In genomic region chr6:15691250-15691869, GRCh38 we compare ENCODE assay signal across 8 cellular contexts. TPM values are rescaled to one million over a fixed set of nuclear protein-coding genes. Genes with fewer than 3 reads are reported as not detected.
DNase-seq lines count a peak whose midpoint lies in the region; ATAC-seq and TF ChIP-seq lines count a peak whose summit lies in the region.

No MANE protein-coding gene starts in this region.

- peak overlapping the region; percentile 62; the same call in 1 of the 2 replicates for H2AFZ ChIP-seq in Karpas-422 (ENCODE audit: low read length)
- H2AFZ ChIP-seq in fibroblast of lung (ENCODE audit: low read length), result peak overlapping the region; percentile 95
- no peak overlapping the region for H2AFZ ChIP-seq in neural cell (ENCODE audit: low read depth, low read length)

- H3K4me3 ChIP-seq in Karpas-422 (ENCODE audit: low read length), result peak overlapping the region; percentile 51
- peak overlapping the region; percentile 37 to 64 for H3K4me3 ChIP-seq in Panc1 (ENCODE audit: low read depth in 2 of 2, low read length in 2 of 2)
- H3K4me3 ChIP-seq in fibroblast of lung (replicated peaks in 1 of 4; ENCODE audit: control extremely low read depth in 1 of 4, insufficient read depth in 1 of 4, low read depth in 3 of 4, low read length in 4 of 4), result peak overlapping the region; percentile 50 to 69 (median 55)
- no peak overlapping the region for H3K4me3 ChIP-seq in neural cell (ENCODE audit: low read length)

- CTCF ChIA-PET in Panc1 (lab: Charles Lee), result interaction anchor here (0.5 to 1.7 kb wide), 9 partner anchors 202 to 1126 kb away, joined by 3 to 29 read pairs (median 3); partner anchors contain the start of gene MYLIP

- H3F3A ChIP-seq in neural cell (ENCODE audit: insufficient read depth, low read length, poor library complexity, severe bottlenecking), result no peaks in the 10 kb centered on the region

- H3K4me1 ChIP-seq in Karpas-422 (ENCODE audit: low read length) (peaks cover 12% of the 10 kb centered on the region), Panc1 (ENCODE audit: control insufficient read depth, insufficient read depth, low read length) (peaks cover 3% of the 10 kb centered on the region; the same call in 1 of the 2 replicates), fibroblast of lung (ENCODE audit: control insufficient read depth, extremely low read depth, insufficient read depth, low read length) (peaks cover 4% of the 10 kb centered on the region)

- peak overlapping the region; percentile 58 for H3K9ac ChIP-seq in Karpas-422 (ENCODE audit: low read length)
- peak overlapping the region; percentile 4 for H3K9ac ChIP-seq in fibroblast of lung (ENCODE audit: insufficient read depth, low read length)
- no peak overlapping the region for H3K9ac ChIP-seq in neural cell (ENCODE audit: low read length)

- TF ChIP-seq CTCF in Panc1 (IDR thresholded peaks at IDR 0.05) (peak; percentile 100), fibroblast of lung (conservative IDR thresholded peaks at IDR 0.05 in 1 of 2, IDR thresholded peaks at IDR 0.05 in 1 of 2; ENCODE audit: low read depth in 1 of 2, low read length in 2 of 2) (peak; percentile 100), neural cell (IDR thresholded peaks at IDR 0.05; ENCODE audit: poor library complexity, severe bottlenecking) (peak; percentile 100)

- H3K27ac ChIP-seq in Karpas-422 (ENCODE audit: low read length) (no peak overlapping the region), Panc1 (ENCODE audit: low read length) (peak overlapping the region; percentile 58; the same call in 1 of the 2 replicates), fibroblast of lung (ENCODE audit: insufficient read depth, low read length) (no peak overlapping the region), neural cell (ENCODE audit: low read length) (no peak overlapping the region)

- intact Hi-C loops in Panc1 (cut with micrococcal nuclease; ENCODE audit: unreplicated experiment), result loop anchor here (1.0 kb wide), 3 partner anchors 437 to 515 kb away; no protein-coding TSS in a partner anchor

- H3K4me1 Mint-ChIP-seq in activated T-cell treated with anti-CD3 and anti-CD28 coated beads, Interleukin-2, amount 50 U/mL, for 4 hours (ENCODE audit: low read depth), result peaks cover 8% of the 10 kb centered on the region

- H3K79me2 ChIP-seq in Karpas-422 (ENCODE audit: low read length) (no peaks in the 10 kb centered on the region), fibroblast of lung (ENCODE audit: control insufficient read depth, insufficient read depth, low read length) (no peaks in the 10 kb centered on the region), neural cell (replicated peaks; ENCODE audit: insufficient read depth, low read length) (no peaks in the 10 kb centered on the region)

- no peaks in the 10 kb centered on the region for H3K9me2 ChIP-seq in Karpas-422 (replicated peaks; ENCODE audit: insufficient read depth, low read length)
- no peaks in the 10 kb centered on the region for H3K9me2 ChIP-seq in neural cell (ENCODE audit: insufficient read depth, low read length)

- no peaks in the 10 kb centered on the region for H3K36me3 Mint-ChIP-seq in activated T-cell treated with anti-CD3 and anti-CD28 coated beads, Interleukin-2, amount 50 U/mL, for 4 hours (ENCODE audit: insufficient read depth)

- peak overlapping the region; percentile 80 for H3K4me2 ChIP-seq in Karpas-422 (ENCODE audit: low read depth, low read length, poor library complexity, severe bottlenecking)
- peak overlapping the region; percentile 95 for H3K4me2 ChIP-seq in fibroblast of lung (ENCODE audit: extremely low read depth, insufficient read depth, low read length)
- no peak overlapping the region for H3K4me2 ChIP-seq in neural cell (ENCODE audit: low read length)

- in situ Hi-C loops in Panc1 (cut with HindIII; ENCODE audit: low pct_unique_long_range_greater_than_20kb, low sequenced_read_pairs), result no loop called here

- peak; percentile 100 for TF ChIP-seq RAD21 in neural cell (conservative IDR thresholded peaks at IDR 0.05)

- POLR2A ChIA-PET in Panc1 (lab: Charles Lee), result no interaction called here

- no TSS peak for BruUV-seq in Panc1 (replicated peaks; lab: Mats Ljungman, UMichigan)

- no peaks in the 10 kb centered on the region for H3K9me3 Mint-ChIP-seq in activated T-cell treated with anti-CD3 and anti-CD28 coated beads, Interleukin-2, amount 50 U/mL, for 4 hours

- H3K9me3 ChIP-seq in Karpas-422 (ENCODE audit: low read length), result no peaks in the 10 kb centered on the region
- H3K9me3 ChIP-seq in Panc1 (ENCODE audit: control insufficient read depth, insufficient read depth, low read depth, low read length), result no peaks in the 10 kb centered on the region
- no peaks in the 10 kb centered on the region for H3K9me3 ChIP-seq in fibroblast of lung (ENCODE audit: control insufficient read depth, insufficient read depth, low read depth, low read length)
- no peaks in the 10 kb centered on the region for H3K9me3 ChIP-seq in neural cell (ENCODE audit: low read length)

- H3K27me3 ChIP-seq in Karpas-422 (ENCODE audit: low read length), result no peaks in the 10 kb centered on the region
- H3K27me3 ChIP-seq in Panc1 (ENCODE audit: control insufficient read depth, insufficient read depth, low read length), result peaks cover under 1% of the 10 kb centered on the region; the same call in 1 of the 2 replicates
- H3K27me3 ChIP-seq in fibroblast of lung (ENCODE audit: control insufficient read depth, insufficient read depth, low read length), result no peaks in the 10 kb centered on the region
- H3K27me3 ChIP-seq in neural cell (ENCODE audit: insufficient read depth, low read depth, low read length), result no peaks in the 10 kb centered on the region

- no peak overlapping the region for H3K4me3 Mint-ChIP-seq in activated T-cell treated with anti-CD3 and anti-CD28 coated beads, Interleukin-2, amount 50 U/mL, for 4 hours

- peak; percentile 95 for DNase-seq in DMS53 (lab: John Stamatoyannopoulos, UW)
- DNase-seq in Karpas-422, result peak; percentile 94
- DNase-seq in Panc1 (ENCODE audit: low read depth, low spot score), result peak; percentile 75
- DNase-seq in activated T-cell treated with anti-CD3 and anti-CD28 coated beads, Interleukin-2, amount 50 U/mL, for 4 hours, result peak; percentile 71
- peak; percentile 75 to 89 for DNase-seq in fibroblast of lung (ENCODE audit: low read depth in 2 of 2)
- DNase-seq in stimulated activated naive CD8-positive, alpha-beta T cell treated with anti-CD3 and anti-CD28 coated beads, Interleukin-15, Interleukin-2, amounts not matched to agents 100 U/mL and 50 U/mL, for 24 hours, result peak; percentile 79

- H4K20me1 ChIP-seq in Karpas-422 (ENCODE audit: insufficient read depth, low read depth, low read length), result no peaks in the 10 kb centered on the region
- H4K20me1 ChIP-seq in fibroblast of lung (ENCODE audit: control insufficient read depth, extremely low read depth, insufficient read depth, low read length), result no peaks in the 10 kb centered on the region
- no peaks in the 10 kb centered on the region for H4K20me1 ChIP-seq in neural cell (ENCODE audit: insufficient read depth)

- no peak for TF ChIP-seq EP300 in neural cell (conservative IDR thresholded peaks at IDR 0.05; ENCODE audit: poor library complexity, severe bottlenecking)

- ATAC-seq in GM21737 (IDR thresholded peaks at IDR 0.05; ENCODE audit: unreplicated experiment) (peak; percentile 97), Panc1 (peak; percentile 100)
- peak; percentile 98 to 99 for ATAC-seq in activated T-cell treated with anti-CD3 and anti-CD28 coated beads, Interleukin-2, amount 50 U/mL, for 4 hours
- ATAC-seq in stimulated activated naive CD8-positive, alpha-beta T cell treated with anti-CD3 and anti-CD28 coated beads, Interleukin-15, Interleukin-2, amounts not matched to agents 100 U/mL and 50 U/mL, for 24 hours, result peak; percentile 96

- H3K36me3 ChIP-seq in Karpas-422 (ENCODE audit: insufficient read depth, low read length), result no peaks in the 10 kb centered on the region
- no peaks in the 10 kb centered on the region for H3K36me3 ChIP-seq in Panc1 (ENCODE audit: control insufficient read depth, insufficient read depth, low read length)
- H3K36me3 ChIP-seq in fibroblast of lung (ENCODE audit: control insufficient read depth, insufficient read depth, low read length), result no peaks in the 10 kb centered on the region
- H3K36me3 ChIP-seq in neural cell (ENCODE audit: insufficient read depth, low read length), result no peaks in the 10 kb centered on the region

- peaks cover 10% of the 10 kb centered on the region for H3K27me3 Mint-ChIP-seq in activated T-cell treated with anti-CD3 and anti-CD28 coated beads, Interleukin-2, amount 50 U/mL, for 4 hours (ENCODE audit: low read depth)

TF ChIP-seq in neural cell, 6 proteins besides CTCF, POLR2A, EP300 and RAD21 (continues in another document):
- TF ChIP-seq EZH2 (IDR thresholded peaks at IDR 0.05; ENCODE audit: borderline replicate concordance, insufficient read depth, low read length, poor library complexity, severe bottlenecking), result no peak

RNA-seq across cellular contexts. Expression of gene DTNBP1, which starts 28.5 kb away (rescaled TPM):
- 13.8 and 15.1 TPM in 2 replicates for total RNA-seq in Karpas-422 (2014; rRNA removed; shearing (Covaris generic); ENCODE audit: low replicate concordance)
- total RNA-seq in Panc1 (2021; ENCODE audit: unreplicated experiment) (29.3 TPM), fibroblast of lung (6.2 and 9.9 TPM in 2 replicates)
- 36.0 TPM for polyA plus RNA-seq in Panc1 (2012; ENCODE audit: insufficient read length)
- 10 to 100 TPM; 17.2 to 22.0 (median 19.6) TPM for total RNA-seq in activated T-cell treated with anti-CD3 and anti-CD28 coated beads, Interleukin-2, amount 50 U/mL, for 4 hours
- polyA plus RNA-seq in fibroblast of lung (13.6 and 16.6 TPM in 2 replicates), neural cell (18.9 and 22.6 TPM in 2 replicates)
- polyA plus RNA-seq in fibroblast of lung (2012), result 13.4 and 17.3 TPM in 2 replicates
- polyA minus RNA-seq in fibroblast of lung (ENCODE audit: low replicate concordance) (14.7 and 15.4 TPM in 2 replicates), neural cell (12.2 and 17.2 TPM in 2 replicates)
